In genomic region chr2:231708773-231709635, GRCh38 we compare ENCODE assay signal across 8 cellular contexts. TPM values are rescaled to one million over a fixed set of nuclear protein-coding genes. Genes with fewer than 3 reads are reported as not detected.
A peak's percentile ranks its signal among the peaks of the same experiment; 100 is the strongest.
DNase-seq lines count a peak whose midpoint lies in the region; ATAC-seq, FAIRE-seq and TF ChIP-seq lines count a peak whose summit lies in the region.

No MANE protein-coding gene starts in this region.

- POLR2A ChIA-PET in A549 (lab: Yijun Ruan, JAX) (interaction anchor here (1.0 to 2.9 kb wide), 18 partner anchors 8 to 245 kb away, joined by 3 to 45 read pairs (median 8); partner anchors contain the start of genes NCL and PDE6D), HEK293 (lab: Yijun Ruan, JAX) (interaction anchor here (0.6 to 4.4 kb wide), 24 partner anchors 8 to 288 kb away, joined by 3 to 41 read pairs (median 6); partner anchors contain the start of genes COPS7B, DIS3L2, NCL and PDE6D)

- peak overlapping the region; percentile 94 for H3K4me2 ChIP-seq in A549

- ATAC-seq in A549 (peak; percentile 0 to 2; a peak in 3 of 6 replicates), mucosa of descending colon (no peak), GM21576 (IDR thresholded peaks at IDR 0.05; ENCODE audit: unreplicated experiment) (no peak)

- H3K4me1 ChIP-seq in A549 (peaks cover 36% of the 10 kb centered on the region), HEK293 (ENCODE audit: control insufficient read depth, insufficient read depth, low read length) (peaks cover 8% of the 10 kb centered on the region), mucosa of descending colon (ENCODE audit: low read depth) (peaks cover 23% of the 10 kb centered on the region)

- no peak for FAIRE-seq in A549 (lab: Jason Lieb, UNC)

- H3K27ac Mint-ChIP-seq in stimulated activated naive CD8-positive, alpha-beta T cell treated with anti-CD3 and anti-CD28 coated beads, Interleukin-15, Interleukin-2, amounts not matched to agents 100 ng/mL and 50 ng/mL, for 24 hours, result peak overlapping the region; percentile 100

- no peak for TF ChIP-seq EP300 in A549 (IDR thresholded peaks at IDR 0.05)

- H3K36me3 ChIP-seq in HEK293 (ENCODE audit: control insufficient read depth in 2 of 2, insufficient read depth in 1 of 2, low read length in 2 of 2) (peaks cover 6 to 44% of the 10 kb centered on the region in 2 experiments; a peak in 2 of 3 replicates), mucosa of descending colon (ENCODE audit: low read depth) (peaks cover 5% of the 10 kb centered on the region)

- intact Hi-C loops in mucosa of descending colon (cut with DNase I, micrococcal nuclease), result no loop called here

- peak overlapping the region; percentile 100 for H3K4me3 ChIP-seq in A549
- peak overlapping the region; percentile 94 for H3K4me3 ChIP-seq in HEK293 (ENCODE audit: low read depth, low read length)
- H3K4me3 ChIP-seq in mucosa of descending colon, result peak overlapping the region; percentile 100

- CTCF ChIA-PET in A549 (lab: Yijun Ruan, JAX), result interaction anchor here (1.4 to 78.4 kb wide), 2 partner anchors 58 to 76 kb away, joined by 3 to 4158 read pairs; no protein-coding TSS in a partner anchor
- CTCF ChIA-PET in HEK293 (lab: Yijun Ruan, JAX), result interaction anchor here (0.7 to 1.4 kb wide), 2 partner anchors 15 to 34 kb away, joined by 3 read pairs; no protein-coding TSS in a partner anchor

- H3K9me3 ChIP-seq in A549 (no peaks in the 10 kb centered on the region), HEK293 (ENCODE audit: control insufficient read depth, insufficient read depth, low read depth, low read length) (no peaks in the 10 kb centered on the region), mucosa of descending colon (no peaks in the 10 kb centered on the region)

- H3K4me3 Mint-ChIP-seq in stimulated activated naive CD8-positive, alpha-beta T cell treated with anti-CD3 and anti-CD28 coated beads, Interleukin-15, Interleukin-2, amounts not matched to agents 100 ng/mL and 50 ng/mL, for 24 hours, result peak overlapping the region; percentile 97

- peak in 1 of 2 experiments; percentile 49 for DNase-seq in A549 (ENCODE audit: low read depth in 1 of 2, low spot score in 1 of 2)
- peak; percentile 60 to 72 for DNase-seq in activated CD4-positive, alpha-beta T cell treated with anti-CD3 and anti-CD28 coated beads for 4 hours
- peak; percentile 58 for DNase-seq in dermis blood vessel endothelial cell
- peak; percentile 57 to 82 (median 75) for DNase-seq in mucosa of descending colon
- DNase-seq in SKM-1 treated with dmso at 0.1 percent for 144 hours (lab: John Stamatoyannopoulos, UW; ENCODE audit: unreplicated experiment), result no peak

- no peak for TF ChIP-seq RAD21 in A549 (conservative IDR thresholded peaks at IDR 0.05 in 1 of 2, IDR thresholded peaks at IDR 0.05 in 1 of 2)

- H3K27ac ChIP-seq in A549 (peak overlapping the region; percentile 98 to 99), HEK293 (ENCODE audit: extremely low read depth, low read depth, low read length) (peak overlapping the region; percentile 96)

- peaks cover 53% of the 10 kb centered on the region for H3K4me1 Mint-ChIP-seq in stimulated activated naive CD8-positive, alpha-beta T cell treated with anti-CD3 and anti-CD28 coated beads, Interleukin-15, Interleukin-2, amounts not matched to agents 100 ng/mL and 50 ng/mL, for 24 hours (ENCODE audit: low read depth)

- H3K36me3 Mint-ChIP-seq in stimulated activated naive CD8-positive, alpha-beta T cell treated with anti-CD3 and anti-CD28 coated beads, Interleukin-15, Interleukin-2, amounts not matched to agents 100 ng/mL and 50 ng/mL, for 24 hours (ENCODE audit: low read depth), result peaks cover 46% of the 10 kb centered on the region

- TF ChIP-seq POLR2A in A549 (IDR thresholded peaks at IDR 0.05; ENCODE audit: low read length), result peak; percentile 21; the same call in 1 of the 2 replicates

- H3K9me3 Mint-ChIP-seq in stimulated activated naive CD8-positive, alpha-beta T cell treated with anti-CD3 and anti-CD28 coated beads, Interleukin-15, Interleukin-2, amounts not matched to agents 100 ng/mL and 50 ng/mL, for 24 hours, result no peaks in the 10 kb centered on the region

- 0 out of 3 replicates have a peak, but pooled peaks have one; percentile 16 for TF ChIP-seq CTCF in A549 (IDR thresholded peaks at IDR 0.05)
- TF ChIP-seq CTCF in HEK293 (tag by site-specific recombination; IDR thresholded peaks at IDR 0.05), result peak; percentile 46
- no peak for TF ChIP-seq CTCF in mucosa of descending colon (IDR thresholded peaks at IDR 0.05)

- no peaks in the 10 kb centered on the region for H3K27me3 Mint-ChIP-seq in stimulated activated naive CD8-positive, alpha-beta T cell treated with anti-CD3 and anti-CD28 coated beads, Interleukin-15, Interleukin-2, amounts not matched to agents 100 ng/mL and 50 ng/mL, for 24 hours

- under 1% methylated on average over 35 of the region's 118 CpGs for WGBS in A549 (ENCODE audit: missing lambda C conversion rate)

TF ChIP-seq in A549, 52 proteins besides CTCF, POLR2A, EP300 and RAD21:
- TF ChIP-seq RNF2 (IDR thresholded peaks at IDR 0.05; ENCODE audit: borderline replicate concordance, low read depth), result peak; percentile 87
- TF ChIP-seq TFCP2L1 (CRISPR knock-in tag; IDR thresholded peaks at IDR 0.05), result no peak
- TF ChIP-seq PHF8 (IDR thresholded peaks at IDR 0.05; ENCODE audit: borderline replicate concordance, low read depth), result peak; percentile 41
- peak in 1 of 2 experiments; percentile 80; a peak in 1 of 5 replicates for TF ChIP-seq JUN (IDR thresholded peaks at IDR 0.05)
- TF ChIP-seq, protein P1, sequence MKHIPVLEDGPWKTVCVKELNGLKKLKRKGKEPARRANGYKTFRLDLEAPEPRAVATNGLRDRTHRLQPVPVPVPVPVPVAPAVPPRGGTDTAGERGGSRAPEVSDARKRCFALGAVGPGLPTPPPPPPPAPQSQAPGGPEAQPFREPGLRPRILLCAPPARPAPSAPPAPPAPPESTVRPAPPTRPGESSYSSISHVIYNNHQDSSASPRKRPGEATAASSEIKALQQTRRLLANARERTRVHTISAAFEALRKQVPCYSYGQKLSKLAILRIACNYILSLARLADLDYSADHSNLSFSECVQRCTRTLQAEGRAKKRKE (CRISPR knock-in tag; IDR thresholded peaks at IDR 0.05; ENCODE audit: low read depth), result no peak
TF ChIP-seq in A549: peak in this region for 3.

TF ChIP-seq in HEK293, 187 proteins besides CTCF, POLR2A, EP300 and RAD21 (continues in another document):
- TF ChIP-seq ZNF426 (tag by site-specific recombination; IDR thresholded peaks at IDR 0.05), result no peak
- TF ChIP-seq ZNF701 (tag by site-specific recombination; IDR thresholded peaks at IDR 0.05), result no peak
- TF ChIP-seq BCL6B (tag by site-specific recombination; IDR thresholded peaks at IDR 0.05), result no peak
- TF ChIP-seq ZFHX2 (tag by site-specific recombination; conservative IDR thresholded peaks at IDR 0.05), result peak; percentile 88
- no peak for TF ChIP-seq ZNF555 (tag by site-specific recombination; conservative IDR thresholded peaks at IDR 0.05)
- TF ChIP-seq ZNF660 (tag by site-specific recombination; IDR thresholded peaks at IDR 0.05), result 0 out of 2 replicates have a peak, but pooled peaks have one; percentile 7
- TF ChIP-seq, protein P2, sequence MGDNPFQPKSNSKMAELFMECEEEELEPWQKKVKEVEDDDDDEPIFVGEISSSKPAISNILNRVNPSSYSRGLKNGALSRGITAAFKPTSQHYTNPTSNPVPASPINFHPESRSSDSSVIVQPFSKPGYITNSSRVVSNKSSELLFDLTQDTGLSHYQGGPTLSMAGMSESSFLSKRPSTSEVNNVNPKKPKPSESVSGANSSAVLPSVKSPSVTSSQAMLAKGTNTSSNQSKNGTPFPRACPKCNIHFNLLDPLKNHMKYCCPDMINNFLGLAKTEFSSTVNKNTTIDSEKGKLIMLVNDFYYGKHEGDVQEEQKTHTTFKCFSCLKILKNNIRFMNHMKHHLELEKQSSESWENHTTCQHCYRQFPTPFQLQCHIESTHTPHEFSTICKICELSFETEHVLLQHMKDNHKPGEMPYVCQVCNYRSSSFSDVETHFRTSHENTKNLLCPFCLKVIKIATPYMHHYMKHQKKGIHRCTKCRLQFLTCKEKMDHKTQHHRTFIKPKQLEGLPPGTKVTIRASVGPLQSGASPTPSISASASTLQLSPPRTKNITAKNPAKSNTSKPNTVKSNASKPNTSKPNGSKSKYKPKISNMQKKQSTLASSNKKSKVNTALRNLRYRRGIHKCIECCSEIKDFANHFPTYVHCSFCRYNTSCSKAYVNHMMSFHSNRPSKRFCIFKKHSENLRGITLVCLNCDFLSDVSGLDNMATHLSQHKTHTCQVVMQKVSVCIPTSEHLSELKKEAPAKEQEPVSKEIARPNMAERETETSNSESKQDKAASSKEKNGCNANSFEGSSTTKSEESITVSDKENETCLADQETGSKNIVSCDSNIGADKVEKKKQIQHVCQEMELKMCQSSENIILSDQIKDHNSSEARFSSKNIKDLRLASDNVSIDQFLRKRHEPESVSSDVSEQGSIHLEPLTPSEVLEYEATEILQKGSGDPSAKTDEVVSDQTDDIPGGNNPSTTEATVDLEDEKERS (tag by site-specific recombination; IDR thresholded peaks at IDR 0.05), result no peak
- no peak for TF ChIP-seq ZNF624 (tag by site-specific recombination; IDR thresholded peaks at IDR 0.05)
- TF ChIP-seq ZNF221 (tag by site-specific recombination; IDR thresholded peaks at IDR 0.05; ENCODE audit: borderline replicate concordance), result no peak

RNA-seq across cellular contexts. Expression of gene PTMA, which starts 0.7 kb away (rescaled TPM):
- polyA plus RNA-seq in A549 (2011; rRNA removed), result 434 and 1,191 TPM in 2 replicates
- polyA plus RNA-seq in A549 (2012; cell fraction: cytosol; rRNA removed), result 906 and 1,052 TPM in 2 replicates
- 514 and 638 TPM in 2 replicates for polyA plus RNA-seq in A549 (2012; cell fraction: nucleus; rRNA removed)
- 2,232 to 2,533 TPM (median 2,360 TPM) in 3 replicates for polyA plus RNA-seq in A549 (2017; fragmentation: RNase III; extraction: RNeasy Plus Mini Kit Qiagen cat#74134 plus additional on column Dnase treatment)
- polyA minus RNA-seq in A549 (2011; rRNA and poly(A)+ RNA removed), result 113 and 134 TPM in 2 replicates
- 1,131 and 1,294 TPM in 2 replicates for total RNA-seq in dermis blood vessel endothelial cell
- total RNA-seq in mucosa of descending colon, result 1,000 to 10,000 TPM in 1 of 3 donors, 100 to 1,000 TPM in 2; 838 to 1,158 (median 963) TPM

Comparison
In these comparisons a context has a peak if more than half of its experiments do, and no peak if none do; other contexts are left out.
1. ATAC-seq: peak in A549 (2 of 2); none in mucosa of descending colon (single experiment) and GM21576 (single experiment).
2. Of the 5 proteins assayed by ChIP-seq in both HEK293 and A549: peak only in HEK293: PBX3; only in A549: none; in both: CTCF; in neither: 3.
3. Peak in every context shown above with its lines, with median percentiles within 50 percentile points of each other: H3K4me3 ChIP-seq.